7 cellular contexts compared by ENCODE assay signal in genomic region chr2:113595725-113596124, GRCh38. TPM values are rescaled to one million over a fixed set of nuclear protein-coding genes. Genes with fewer than 3 reads are reported as not detected.
DNase-seq lines count a peak whose midpoint lies in the region; ATAC-seq, FAIRE-seq and TF ChIP-seq lines count a peak whose summit lies in the region.
"Not testable (repeated sequence)": the region's sequence is repeated elsewhere in the genome, so short reads cannot be mapped to it uniquely, and the experiment has no call there.

No MANE protein-coding gene starts in this region.

- not testable (repeated sequence) for TF ChIP-seq CTCF in K562 (IDR thresholded peaks at IDR 0.05 in 2 of 3, conservative IDR thresholded peaks at IDR 0.05 in 1 of 3; ENCODE audit: insufficient read depth in 2 of 3, low read depth in 1 of 3, low read length in 3 of 3); hepatocyte (IDR thresholded peaks at IDR 0.05; ENCODE audit: poor library complexity)

- H3K9ac ChIP-seq in K562 (ENCODE audit: insufficient read depth in 1 of 2, low read depth in 2 of 2, low read length in 2 of 2) = not testable (repeated sequence)

- BruUV-seq in K562 (replicated peaks; lab: Mats Ljungman, UMichigan) = not testable (repeated sequence)

- H3K4me2 ChIP-seq in K562 (ENCODE audit: insufficient read depth, low read length); hepatocyte: not testable (repeated sequence)

- FAIRE-seq in K562 (lab: Jason Lieb, UNC) = not testable (repeated sequence)

- not testable (repeated sequence) for TF ChIP-seq POLR2A in K562 (conservative IDR thresholded peaks at IDR 0.05)

- WGBS in K562 (ENCODE audit: insufficient coverage, low coverage, missing lambda C conversion rate) = 84% methylated on average over 3 of the region's 10 CpGs
- WGBS in hepatocyte (ENCODE audit: low lambda C conversion rate, missing lambda C conversion rate) = 96% methylated on average over 8 of the region's 10 CpGs

- ATAC-seq in activated naive CD8-positive, alpha-beta T cell treated with anti-CD3 and anti-CD28 coated beads, Interleukin-2, amount 10 ng/mL, durations not matched to agents 7 days and 5 days (ENCODE audit: low read depth); K562; left ventricle myocardium superior; left lobe of liver: not testable (repeated sequence)

- H3K36me3 Mint-ChIP-seq in activated naive CD8-positive, alpha-beta T cell treated with anti-CD3 and anti-CD28 coated beads, Interleukin-2, amount 10 ng/mL, durations not matched to agents 7 days and 5 days = not testable (repeated sequence)

- H3K27me3 ChIP-seq in K562 (ENCODE audit: control insufficient read depth in 2 of 2, insufficient read depth in 2 of 2, low read length in 2 of 2); hepatocyte: not testable (repeated sequence)

- not testable (repeated sequence) for H3K9me2 ChIP-seq in hepatocyte (replicated peaks; ENCODE audit: insufficient read depth)

- peak; percentile 0 for DNase-seq in D341Med (ENCODE audit: low spot score)
- DNase-seq in H4 (ENCODE audit: low spot score) = peak; percentile 0
- DNase-seq in activated naive CD8-positive, alpha-beta T cell treated with anti-CD3 and anti-CD28 coated beads, Interleukin-2, amount 10 ng/mL, durations not matched to agents 7 days and 5 days; K562 (ENCODE audit: extremely low read depth in 1 of 4, low spot score in 3 of 4): not testable (repeated sequence)
- peak; percentile 19 for DNase-seq in left ventricle myocardium superior
- peak; percentile 2 for DNase-seq in hepatocyte (ENCODE audit: low spot score)
- peak; percentile 10 for DNase-seq in left lobe of liver (ENCODE audit: low spot score)

- not testable (repeated sequence) for H3K4me3 ChIP-seq in K562, hepatocyte

- H3K4me1 Mint-ChIP-seq in activated naive CD8-positive, alpha-beta T cell treated with anti-CD3 and anti-CD28 coated beads, Interleukin-2, amount 10 ng/mL, durations not matched to agents 7 days and 5 days = not testable (repeated sequence)

- H3K79me2 ChIP-seq in K562 (ENCODE audit: control insufficient read depth, insufficient read depth, low read length); hepatocyte: not testable (repeated sequence)

- not testable (repeated sequence) for H2AFZ ChIP-seq in K562 (ENCODE audit: low read depth, low read length); hepatocyte

- intact Hi-C loops in K562 (cut with micrococcal nuclease); left ventricle myocardium superior (cut with micrococcal nuclease): not testable (repeated sequence)

- not testable (repeated sequence) for H3K4me1 ChIP-seq in K562 (replicated peaks in 1 of 2; ENCODE audit: control insufficient read depth in 2 of 2, insufficient read depth in 2 of 2, low read length in 2 of 2); hepatocyte (ENCODE audit: insufficient read depth)

- in situ Hi-C loops in K562 (cut with MboI) = not testable (repeated sequence)

- H3K9me3 Mint-ChIP-seq in activated naive CD8-positive, alpha-beta T cell treated with anti-CD3 and anti-CD28 coated beads, Interleukin-2, amount 10 ng/mL, durations not matched to agents 7 days and 5 days = not testable (repeated sequence)

- H4K20me1 ChIP-seq in K562 (replicated peaks; ENCODE audit: control insufficient read depth, insufficient read depth, low read length); hepatocyte (ENCODE audit: insufficient read depth, poor library complexity, severe bottlenecking): not testable (repeated sequence)

- not testable (repeated sequence) for H3K27me3 Mint-ChIP-seq in activated naive CD8-positive, alpha-beta T cell treated with anti-CD3 and anti-CD28 coated beads, Interleukin-2, amount 10 ng/mL, durations not matched to agents 7 days and 5 days

- CTCF ChIA-PET in K562 (lab: Yijun Ruan, JAX; ENCODE audit: low intra/inter-chr PET ratio) = not testable (repeated sequence)

- not testable (repeated sequence) for TF ChIP-seq RAD21 in K562 (CRISPR knock-in tag; conservative IDR thresholded peaks at IDR 0.05 in 1 of 2, IDR thresholded peaks at IDR 0.05 in 1 of 2)

- H3K27ac Mint-ChIP-seq in activated naive CD8-positive, alpha-beta T cell treated with anti-CD3 and anti-CD28 coated beads, Interleukin-2, amount 10 ng/mL, durations not matched to agents 7 days and 5 days = peak overlapping the region; percentile 42

- TF ChIP-seq EP300 in K562 (IDR thresholded peaks at IDR 0.05; ENCODE audit: low read length) = not testable (repeated sequence)

- not testable (repeated sequence) for H3K9me3 ChIP-seq in K562 (replicated peaks; ENCODE audit: control insufficient read depth, insufficient read depth, low read depth, low read length); hepatocyte (ENCODE audit: low read depth)

- not testable (repeated sequence) for H3K36me3 ChIP-seq in K562 (ENCODE audit: control insufficient read depth, insufficient read depth, low read length); hepatocyte (replicated peaks; ENCODE audit: insufficient read depth, low read depth)

- H3K9me1 ChIP-seq in K562 (ENCODE audit: control insufficient read depth, insufficient read depth, low read length) = not testable (repeated sequence)

- H3K27ac ChIP-seq in K562 (ENCODE audit: extremely low read depth, low read depth, low read length); hepatocyte: not testable (repeated sequence)

- H3K4me3 Mint-ChIP-seq in activated naive CD8-positive, alpha-beta T cell treated with anti-CD3 and anti-CD28 coated beads, Interleukin-2, amount 10 ng/mL, durations not matched to agents 7 days and 5 days = not testable (repeated sequence)

- POLR2A ChIA-PET in activated naive CD8-positive, alpha-beta T cell treated with anti-CD3 and anti-CD28 coated beads, Interleukin-2, amount 10 ng/mL, durations not matched to agents 7 days and 5 days (lab: Charles Lee); K562 (lab: Yijun Ruan, JAX): not testable (repeated sequence)

TF ChIP-seq in K562, 482 proteins besides CTCF, POLR2A, EP300 and RAD21:
- peak; percentile 49 for TF ChIP-seq POLR2G (IDR thresholded peaks at IDR 0.05; ENCODE audit: low read depth, low read length)

RNA-seq across cellular contexts. Expression of gene RABL2A, which starts 31.3 kb away (rescaled TPM):
- 4.5 and 6.4 TPM in 2 replicates for total RNA-seq in H4 (2014; rRNA removed; shearing (Covaris generic))
- 10 to 100 TPM; 23.9 to 27.4 TPM for total RNA-seq in activated naive CD8-positive, alpha-beta T cell treated with anti-CD3 and anti-CD28 coated beads, Interleukin-2, amount 10 ng/mL, durations not matched to agents 7 days and 5 days
- 27.6 and 50.6 TPM in 2 replicates for total RNA-seq in K562 (2011; cell fraction: chromatin; rRNA removed; ENCODE audit: low replicate concordance)
- total RNA-seq in K562 (2011; cell fraction: nucleolus; rRNA removed) = 20.1 and 30.2 TPM in 2 replicates
- total RNA-seq in K562 (2011; cell fraction: nucleoplasm; rRNA removed) = 34.0 and 48.6 TPM in 2 replicates
- 2.2 and 3.5 TPM in 2 replicates for total RNA-seq in K562 (2014; rRNA removed)
- 2.1 and 3.2 TPM in 2 replicates for total RNA-seq in K562 (2014; rRNA removed; fragmentation: Illumina TruSeq; extraction: Trizol)
- 3.4 and 4.8 TPM in 2 replicates for total RNA-seq in K562 (2015; rRNA removed; fragmentation: Illumina TruSeq; extraction: Trizol)
- total RNA-seq in K562 (2021) = 3.2 and 4.2 TPM in 2 replicates
- polyA plus RNA-seq in K562 (2011; rRNA removed) = 5.3 and 5.8 TPM in 2 replicates
- 4.7 and 5.1 TPM in 2 replicates for polyA plus RNA-seq in K562 (2011; cell fraction: cytosol; rRNA removed)
- 21.7 and 27.2 TPM in 2 replicates for polyA plus RNA-seq in K562 (2011; cell fraction: nucleus; rRNA removed)
- 3.2 and 6.6 TPM in 2 replicates for polyA plus RNA-seq in K562 (2012)
- polyA plus RNA-seq in K562 (2014; fragmentation: Illumina TruSeq; extraction: Trizol) = 2.8 and 4.7 TPM in 2 replicates
- polyA plus RNA-seq in K562 (2014; fragmentation: Nextera tagmentation; extraction: Ambion mirVana) = under 1 TPM; 0.27 to 0.34 TPM
- 3.0 and 5.1 TPM in 2 replicates for polyA plus RNA-seq in K562 (2014; rRNA removed)
- 7.4 and 9.2 TPM in 2 replicates for polyA minus RNA-seq in K562 (2011; rRNA and poly(A)+ RNA removed)
- polyA minus RNA-seq in K562 (2011; cell fraction: cytosol; rRNA and poly(A)+ RNA removed) = 1.3 TPM in 1 of 2 replicates, not detected in the other
- 10.0 and 11.8 TPM in 2 replicates for polyA minus RNA-seq in K562 (2011; cell fraction: nucleus; rRNA and poly(A)+ RNA removed)
- 5.3 TPM for total RNA-seq in left ventricle myocardium superior
- 7.3 and 9.3 TPM in 2 replicates for total RNA-seq in hepatocyte
- 15.4 and 16.2 TPM in 2 replicates for polyA plus RNA-seq in hepatocyte
- 7.8 TPM for total RNA-seq in left lobe of liver
